Comparison of ENCODE assay signal across 8 cellular contexts in the genomic region with DNA sequence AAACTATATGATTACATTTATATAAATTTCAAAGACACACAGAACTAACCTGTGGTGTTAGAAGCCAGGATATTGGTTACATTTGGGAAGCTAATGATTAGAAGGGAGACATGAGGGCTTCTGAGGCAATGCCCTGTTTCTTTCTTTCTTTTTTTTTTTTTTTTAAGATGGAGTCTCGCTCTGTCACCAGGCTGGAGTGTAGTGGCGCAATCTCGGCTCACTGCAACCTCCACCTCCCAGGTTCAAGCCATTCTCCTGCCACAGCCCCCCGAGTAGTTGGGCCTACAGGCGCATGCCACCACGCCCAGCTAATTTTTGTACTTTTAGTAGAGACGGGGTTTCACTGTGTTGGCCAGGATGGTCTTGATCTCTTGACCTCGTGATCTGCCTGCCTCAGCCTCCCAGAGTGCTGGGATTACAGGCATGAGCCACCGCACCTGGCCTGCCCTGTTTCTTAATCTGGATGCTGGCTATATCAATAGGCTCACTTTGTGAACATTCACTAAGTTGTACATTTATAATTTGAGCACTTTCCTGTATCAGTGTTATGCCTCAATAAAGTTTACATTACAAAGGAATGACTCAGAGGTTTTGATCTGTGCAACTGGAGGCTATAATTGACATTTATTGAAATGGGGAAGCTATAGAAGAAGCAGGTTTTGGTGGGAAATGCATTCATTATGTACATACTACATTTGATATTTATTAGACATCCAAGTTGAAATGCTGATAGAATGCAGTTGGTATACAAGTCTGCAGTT. TPM values are rescaled to one million over a fixed set of nuclear protein-coding genes. Genes with fewer than 3 reads are reported as not detected.
DNase-seq lines count a peak whose midpoint lies in the region; ATAC-seq, FAIRE-seq and TF ChIP-seq lines count a peak whose summit lies in the region.
"Not testable (repeated sequence)": the region's sequence is repeated elsewhere in the genome, so short reads cannot be mapped to it uniquely, and the experiment has no call there.
"Had no signal": no experiment of that assay in that cellular context is flagged by ENCODE, and none has a peak within 500 bp of the region (broad histone marks: within the 10 kb centered on the region; RNA-seq: fewer than 3 reads in every experiment).

No MANE protein-coding gene starts in this region.

- not testable (repeated sequence) for TF ChIP-seq RAD21 in IMR-90 (IDR thresholded peaks at IDR 0.05; ENCODE audit: low read length)

- H3K9me3 ChIP-seq in IMR-90 (ENCODE audit: control insufficient read depth, insufficient read depth, low read length); small intestine (ENCODE audit: control insufficient read depth, low read depth): not testable (repeated sequence)
- peaks cover 13% of the 10 kb centered on the region for H3K9me3 ChIP-seq in RWPE2 (ENCODE audit: severe bottlenecking)

- H2AK5ac ChIP-seq in IMR-90 (ENCODE audit: low read depth, low read length): not testable (repeated sequence)

- not testable (repeated sequence) for H4K91ac ChIP-seq in IMR-90 (ENCODE audit: insufficient read depth, low read depth, low read length)

- not testable (repeated sequence) for H2BK120ac ChIP-seq in IMR-90 (ENCODE audit: low read depth, low read length)

- dilution Hi-C loops in IMR-90 (cut with HindIII; ENCODE audit: low sequenced_read_pairs, unreplicated experiment): not testable (repeated sequence)

- H3K4ac ChIP-seq in IMR-90 (ENCODE audit: low read depth, low read length): not testable (repeated sequence)

- POLR2A ChIA-PET in IMR-90 (lab: Charles Lee; ENCODE audit: unreplicated experiment): interaction anchor here (0.6 kb wide), 1 partner anchor 372 kb away, joined by 8 read pairs; no protein-coding TSS in a partner anchor

- H3K4me2 ChIP-seq in IMR-90 (ENCODE audit: low read depth, low read length): not testable (repeated sequence)

- not testable (repeated sequence) for H3K4me3 ChIP-seq in IMR-90 (ENCODE audit: insufficient read depth, low read depth, low read length); RWPE2 (ENCODE audit: severe bottlenecking); bronchial epithelial cell (ENCODE audit: low read depth, low read length); small intestine (ENCODE audit: low read depth in 1 of 2, low read length in 2 of 2)

- not testable (repeated sequence) for H2AFZ ChIP-seq in IMR-90 (replicated peaks; ENCODE audit: low read length, poor library complexity)

- in situ Hi-C loops in IMR-90 (cut with MboI; ENCODE audit: low sequenced_read_pairs): not testable (repeated sequence)

- not testable (repeated sequence) for TF ChIP-seq POLR2A in IMR-90 (IDR thresholded peaks at IDR 0.05; ENCODE audit: low read depth, low read length)

- CTCF ChIA-PET in IMR-90 (lab: Yijun Ruan, JAX): interaction anchor here (0.5 to 1.9 kb wide), 5 partner anchors 14 to 211 kb away, joined by 3 to 8 read pairs (median 5); no protein-coding TSS in a partner anchor

- not testable (repeated sequence) for H3K27me3 ChIP-seq in IMR-90 (ENCODE audit: control insufficient read depth, insufficient read depth, low read length); RWPE2 (ENCODE audit: insufficient read depth, poor library complexity, severe bottlenecking); bronchial epithelial cell (ENCODE audit: control insufficient read depth, insufficient read depth, low read length); small intestine (ENCODE audit: control insufficient read depth in 2 of 2, insufficient read depth in 2 of 2, low read length in 2 of 2)

- not testable (repeated sequence) for H4K5ac ChIP-seq in IMR-90 (ENCODE audit: low read depth, low read length)

- not testable (repeated sequence) for H3K79me1 ChIP-seq in IMR-90 (ENCODE audit: low read depth in 1 of 2, low read length in 2 of 2)

- H2AK9ac ChIP-seq in IMR-90 (replicated peaks; ENCODE audit: low read depth, low read length, poor library complexity): not testable (repeated sequence)

- H4K20me1 ChIP-seq in IMR-90 (ENCODE audit: insufficient read depth, low read length): not testable (repeated sequence)

- not testable (repeated sequence) for H3K36me3 ChIP-seq in IMR-90 (ENCODE audit: control insufficient read depth, insufficient read depth, low read length); RWPE2 (ENCODE audit: low read depth); bronchial epithelial cell (ENCODE audit: control insufficient read depth, insufficient read depth, low read length); small intestine (ENCODE audit: control insufficient read depth in 2 of 2, insufficient read depth in 2 of 2, low read length in 2 of 2)

- not testable (repeated sequence) for TF ChIP-seq CTCF in 22Rv1 (IDR thresholded peaks at IDR 0.05); IMR-90 (conservative IDR thresholded peaks at IDR 0.05; ENCODE audit: low read depth, low read length); RWPE2 (IDR thresholded peaks at IDR 0.05; ENCODE audit: poor library complexity, severe bottlenecking); bronchial epithelial cell (IDR thresholded peaks at IDR 0.05; ENCODE audit: insufficient read depth, low read length, severe bottlenecking)

- H2BK5ac ChIP-seq in IMR-90 (ENCODE audit: low read depth, low read length, poor library complexity, severe bottlenecking): not testable (repeated sequence)

- H3K27ac ChIP-seq in 22Rv1: peak overlapping the region; percentile 63
- not testable (repeated sequence) for H3K27ac ChIP-seq in IMR-90 (ENCODE audit: insufficient read depth, low read length); RWPE2 (ENCODE audit: poor library complexity, severe bottlenecking); small intestine (ENCODE audit: low read depth in 1 of 2, low read length in 1 of 2)

- not testable (repeated sequence) for H3K9me1 ChIP-seq in IMR-90 (ENCODE audit: insufficient read depth, low read length)

- H3K9ac ChIP-seq in IMR-90 (ENCODE audit: low read depth, low read length): not testable (repeated sequence)

- H3K14ac ChIP-seq in IMR-90 (replicated peaks; ENCODE audit: low read depth, low read length): not testable (repeated sequence)

- H2BK15ac ChIP-seq in IMR-90 (ENCODE audit: low read depth, low read length): not testable (repeated sequence)

- WGBS in IMR-90 (ENCODE audit: extremely low coverage in 2 of 2, insufficient read length in 1 of 2), 2 experiments: no CpG with 5 or more reads among the region's 9 CpGs
- WGBS in small intestine, 3 donors: 64 to 80% (median 74%) methylated on average over 9 of the region's 9 CpGs

- DNase-seq in EH (ENCODE audit: low read depth) (peak; percentile 26), IMR-90 (peak; percentile 33), bronchial epithelial cell (ENCODE audit: low read depth) (peak; percentile 15), iris pigment epithelial cell (ENCODE audit: low read depth) (peak; percentile 28), small intestine (peak; percentile 22)
- DNase-seq in RWPE2 (ENCODE audit: low spot score): not testable (repeated sequence)

- not testable (repeated sequence) for H3K4me1 ChIP-seq in IMR-90 (ENCODE audit: control insufficient read depth, insufficient read depth, low read length); small intestine (ENCODE audit: control insufficient read depth in 2 of 2, insufficient read depth in 1 of 2, low read depth in 1 of 2, low read length in 1 of 2)
- H3K4me1 ChIP-seq in RWPE2 (ENCODE audit: insufficient read depth, poor library complexity, severe bottlenecking): peaks cover 15% of the 10 kb centered on the region

- not testable (repeated sequence) for H4K8ac ChIP-seq in IMR-90 (ENCODE audit: low read depth in 2 of 2, low read length in 2 of 2)

- intact Hi-C loops in IMR-90 (cut with micrococcal nuclease): not testable (repeated sequence)

- BruUV-seq in IMR-90 (replicated peaks; lab: Mats Ljungman, UMichigan): not testable (repeated sequence)

- not testable (repeated sequence) for H2BK20ac ChIP-seq in IMR-90 (ENCODE audit: low read depth, low read length)

- H3K56ac ChIP-seq in IMR-90 (ENCODE audit: extremely low read depth, insufficient read depth, low read length): not testable (repeated sequence)

- ATAC-seq in IMR-90 (ENCODE audit: low read depth) (peak; percentile 35), RWPE2 (ENCODE audit: low read depth) (peak; percentile 43)

- not testable (repeated sequence) for H3K18ac ChIP-seq in IMR-90 (ENCODE audit: low read depth, low read length)

- FAIRE-seq in bronchial epithelial cell (lab: Jason Lieb, UNC); small intestine (lab: Jason Lieb, UNC): not testable (repeated sequence)

- not testable (repeated sequence) for H3K23ac ChIP-seq in IMR-90 (ENCODE audit: low read depth, low read length)

RNA-seq across cellular contexts. Expression of a gene that starts 21.3 kb away (rescaled TPM):
- total RNA-seq in IMR-90 (2012; rRNA removed) (25.0 and 36.4 TPM in 2 replicates), bronchial epithelial cell (61.3 and 127 TPM in 2 replicates)
- polyA plus RNA-seq in IMR-90 (2012; rRNA removed) (41.9 and 60.5 TPM in 2 replicates), small intestine (10 to 100 TPM in 2 of 3 donors, 1 to 10 TPM in 1; 8.3 to 32.1 (median 22.4) TPM)
- 26.1 and 52.9 TPM in 2 replicates for polyA plus RNA-seq in IMR-90 (2012; cell fraction: cytosol; rRNA removed)
- 12.7 and 15.9 TPM in 2 replicates for polyA plus RNA-seq in IMR-90 (2012; cell fraction: nucleus; rRNA removed; ENCODE audit: low replicate concordance)

RNA-seq across cellular contexts. Expression of a gene that starts 33.3 kb away (rescaled TPM):
- total RNA-seq in IMR-90 (2012; rRNA removed) (0.36 and 0.56 TPM in 2 replicates), bronchial epithelial cell (under 0.01 TPM in 1 of 2 replicates, not detected in the other)
- polyA plus RNA-seq in IMR-90 (2012; rRNA removed) (0.79 and 0.86 TPM in 2 replicates), small intestine (1 to 10 TPM in 1 of 3 donors, under 1 TPM in 2; 0.54 to 1.3 (median 0.67) TPM)
- polyA plus RNA-seq in IMR-90 (2012; cell fraction: cytosol; rRNA removed): 0.32 and 1.0 TPM in 2 replicates
- 0.34 and 0.54 TPM in 2 replicates for polyA plus RNA-seq in IMR-90 (2012; cell fraction: nucleus; rRNA removed; ENCODE audit: low replicate concordance)
- total RNA-seq: CD4-positive, alpha-beta T cell had no signal

RNA-seq across cellular contexts. Expression of a gene that starts 46.1 kb away (rescaled TPM):
- 22.5 and 27.4 TPM in 2 replicates for total RNA-seq in IMR-90 (2012; rRNA removed)
- 17.1 and 19.0 TPM in 2 replicates for polyA plus RNA-seq in IMR-90 (2012; rRNA removed)
- 15.3 and 24.8 TPM in 2 replicates for polyA plus RNA-seq in IMR-90 (2012; cell fraction: cytosol; rRNA removed)
- polyA plus RNA-seq in IMR-90 (2012; cell fraction: nucleus; rRNA removed; ENCODE audit: low replicate concordance): 12.0 and 14.1 TPM in 2 replicates
- 36.3 and 63.0 TPM in 2 replicates for total RNA-seq in bronchial epithelial cell
- polyA plus RNA-seq in small intestine: 10 to 100 TPM; 17.0 to 26.2 (median 21.0) TPM
